Comparison of ENCODE assay signal across 1 cellular context in genomic region chr12:46383654-46384450, GRCh38.
A peak's percentile ranks its signal among the peaks of the same experiment; 100 is the strongest.
TF ChIP-seq lines count a peak whose summit lies in the region.

No MANE protein-coding gene starts in this region.

TF ChIP-seq in K562, 482 proteins besides CTCF, POLR2A, EP300 and RAD21 (continued from another document and continues in another):
- no peak for TF ChIP-seq ZNF655 (CRISPR knock-in tag; IDR thresholded peaks at IDR 0.05)
- TF ChIP-seq BRF2 (IDR thresholded peaks at IDR 0.05; ENCODE audit: borderline replicate concordance, insufficient read depth, insufficient read length) = no peak
- no peak; the same call in 1 of the 2 replicates for TF ChIP-seq SP1 (CRISPR knock-in tag; IDR thresholded peaks at IDR 0.05)
- TF ChIP-seq, protein P1, sequence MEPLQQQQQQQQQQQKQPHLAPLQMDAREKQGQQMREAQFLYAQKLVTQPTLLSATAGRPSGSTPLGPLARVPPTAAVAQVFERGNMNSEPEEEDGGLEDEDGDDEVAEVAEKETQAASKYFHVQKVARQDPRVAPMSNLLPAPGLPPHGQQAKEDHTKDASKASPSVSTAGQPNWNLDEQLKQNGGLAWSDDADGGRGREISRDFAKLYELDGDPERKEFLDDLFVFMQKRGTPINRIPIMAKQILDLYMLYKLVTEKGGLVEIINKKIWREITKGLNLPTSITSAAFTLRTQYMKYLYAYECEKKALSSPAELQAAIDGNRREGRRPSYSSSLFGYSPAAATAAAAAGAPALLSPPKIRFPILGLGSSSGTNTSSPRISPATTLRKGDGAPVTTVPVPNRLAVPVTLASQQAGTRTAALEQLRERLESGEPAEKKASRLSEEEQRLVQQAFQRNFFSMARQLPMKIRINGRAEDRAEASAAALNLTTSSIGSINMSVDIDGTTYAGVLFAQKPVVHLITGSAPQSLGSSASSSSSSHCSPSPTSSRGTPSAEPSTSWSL (CRISPR knock-in tag; IDR thresholded peaks at IDR 0.05; ENCODE audit: borderline replicate concordance) = no peak
- TF ChIP-seq OTX1 (CRISPR knock-in tag; IDR thresholded peaks at IDR 0.05) = no peak
- TF ChIP-seq HOXB6 (CRISPR knock-in tag; IDR thresholded peaks at IDR 0.05; ENCODE audit: borderline replicate concordance) = no peak
- no peak for TF ChIP-seq CTBP1 (IDR thresholded peaks at IDR 0.05; ENCODE audit: borderline replicate concordance)
- TF ChIP-seq XRCC4 (IDR thresholded peaks at IDR 0.05; ENCODE audit: extremely low read depth, insufficient read depth, insufficient read length) = no peak
- TF ChIP-seq ZFX (CRISPR knock-in tag; IDR thresholded peaks at IDR 0.05) = peak; percentile 68
- no peak for TF ChIP-seq THRAP3 (IDR thresholded peaks at IDR 0.05; ENCODE audit: borderline replicate concordance)
- TF ChIP-seq ZNF3 (CRISPR knock-in tag; IDR thresholded peaks at IDR 0.05) = no peak
- TF ChIP-seq, protein P2, sequence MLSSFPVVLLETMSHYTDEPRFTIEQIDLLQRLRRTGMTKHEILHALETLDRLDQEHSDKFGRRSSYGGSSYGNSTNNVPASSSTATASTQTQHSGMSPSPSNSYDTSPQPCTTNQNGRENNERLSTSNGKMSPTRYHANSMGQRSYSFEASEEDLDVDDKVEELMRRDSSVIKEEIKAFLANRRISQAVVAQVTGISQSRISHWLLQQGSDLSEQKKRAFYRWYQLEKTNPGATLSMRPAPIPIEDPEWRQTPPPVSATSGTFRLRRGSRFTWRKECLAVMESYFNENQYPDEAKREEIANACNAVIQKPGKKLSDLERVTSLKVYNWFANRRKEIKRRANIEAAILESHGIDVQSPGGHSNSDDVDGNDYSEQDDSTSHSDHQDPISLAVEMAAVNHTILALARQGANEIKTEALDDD (IDR thresholded peaks at IDR 0.05) = no peak
- TF ChIP-seq BRF1 (IDR thresholded peaks at IDR 0.05; ENCODE audit: borderline replicate concordance, extremely low read depth, insufficient read length) = no peak
- TF ChIP-seq NFIX (CRISPR knock-in tag; IDR thresholded peaks at IDR 0.05; ENCODE audit: low read depth) = no peak
- TF ChIP-seq PTTG1 (tag; IDR thresholded peaks at IDR 0.05; ENCODE audit: low read depth) = no peak
- peak; percentile 52 for TF ChIP-seq MTA3 (IDR thresholded peaks at IDR 0.05; ENCODE audit: borderline replicate concordance)
- no peak for TF ChIP-seq CREB3 (tag; conservative IDR thresholded peaks at IDR 0.05; ENCODE audit: low read depth)
- peak; percentile 13 for TF ChIP-seq MEIS2 (IDR thresholded peaks at IDR 0.05; ENCODE audit: partially characterized antibody)
- TF ChIP-seq SP2 (IDR thresholded peaks at IDR 0.05; ENCODE audit: extremely low read depth, low read depth, low read length, poor library complexity, severe bottlenecking) = no peak
- TF ChIP-seq PML (IDR thresholded peaks at IDR 0.05; ENCODE audit: low read length) = no peak; the same call in 1 of the 2 replicates
- TF ChIP-seq GABPB2 (CRISPR knock-in tag; conservative IDR thresholded peaks at IDR 0.05) = no peak
- TF ChIP-seq ZNF830 (CRISPR knock-in tag; IDR thresholded peaks at IDR 0.05) = no peak
- TF ChIP-seq HDAC3 (IDR thresholded peaks at IDR 0.05; ENCODE audit: borderline replicate concordance, partially characterized antibody) = no peak
- no peak for TF ChIP-seq MAFK (IDR thresholded peaks at IDR 0.05; ENCODE audit: low read length)
- TF ChIP-seq STAT5A (IDR thresholded peaks at IDR 0.05; ENCODE audit: borderline replicate concordance, low read length) = no peak
- no peak for TF ChIP-seq TFAM (CRISPR knock-in tag; conservative IDR thresholded peaks at IDR 0.05)
- TF ChIP-seq, protein P3, sequence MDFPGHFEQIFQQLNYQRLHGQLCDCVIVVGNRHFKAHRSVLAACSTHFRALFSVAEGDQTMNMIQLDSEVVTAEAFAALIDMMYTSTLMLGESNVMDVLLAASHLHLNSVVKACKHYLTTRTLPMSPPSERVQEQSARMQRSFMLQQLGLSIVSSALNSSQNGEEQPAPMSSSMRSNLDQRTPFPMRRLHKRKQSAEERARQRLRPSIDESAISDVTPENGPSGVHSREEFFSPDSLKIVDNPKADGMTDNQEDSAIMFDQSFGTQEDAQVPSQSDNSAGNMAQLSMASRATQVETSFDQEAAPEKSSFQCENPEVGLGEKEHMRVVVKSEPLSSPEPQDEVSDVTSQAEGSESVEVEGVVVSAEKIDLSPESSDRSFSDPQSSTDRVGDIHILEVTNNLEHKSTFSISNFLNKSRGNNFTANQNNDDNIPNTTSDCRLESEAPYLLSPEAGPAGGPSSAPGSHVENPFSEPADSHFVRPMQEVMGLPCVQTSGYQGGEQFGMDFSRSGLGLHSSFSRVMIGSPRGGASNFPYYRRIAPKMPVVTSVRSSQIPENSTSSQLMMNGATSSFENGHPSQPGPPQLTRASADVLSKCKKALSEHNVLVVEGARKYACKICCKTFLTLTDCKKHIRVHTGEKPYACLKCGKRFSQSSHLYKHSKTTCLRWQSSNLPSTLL (IDR thresholded peaks at IDR 0.05) = no peak
- TF ChIP-seq PHF20 (IDR thresholded peaks at IDR 0.05; ENCODE audit: partially characterized antibody) = no peak
- no peak for TF ChIP-seq MYNN (IDR thresholded peaks at IDR 0.05)
- no peak for TF ChIP-seq MYNN (CRISPR knock-in tag; IDR thresholded peaks at IDR 0.05)
- peak in 1 of 2 experiments; percentile 57; a peak in 1 of 4 replicates for TF ChIP-seq HDAC1 (IDR thresholded peaks at IDR 0.05)
- TF ChIP-seq E2F6 (IDR thresholded peaks at IDR 0.05; ENCODE audit: borderline replicate concordance in 1 of 2, extremely low read depth in 1 of 2, insufficient read depth in 1 of 2, insufficient read length in 1 of 2, low read depth in 1 of 2, low read length in 1 of 2, poor library complexity in 1 of 2, severe bottlenecking in 1 of 2) = peak in 1 of 2 experiments; percentile 5
- no peak for TF ChIP-seq RFX1 (IDR thresholded peaks at IDR 0.05)
- TF ChIP-seq HDAC6 (IDR thresholded peaks at IDR 0.05; ENCODE audit: low read depth, low read length) = no peak
- no peak for TF ChIP-seq NCOA6 (IDR thresholded peaks at IDR 0.05)
- no peak for TF ChIP-seq SNAPC5 (CRISPR knock-in tag; IDR thresholded peaks at IDR 0.05)
- TF ChIP-seq HSF4 (CRISPR knock-in tag; IDR thresholded peaks at IDR 0.05; ENCODE audit: borderline replicate concordance) = no peak
- no peak for TF ChIP-seq KHSRP (IDR thresholded peaks at IDR 0.05)
- no peak for TF ChIP-seq PCBP2 (IDR thresholded peaks at IDR 0.05; ENCODE audit: low read depth, low read length, poor library complexity, severe bottlenecking)
- no peak for TF ChIP-seq TEAD2 (tag; IDR thresholded peaks at IDR 0.05)
- TF ChIP-seq HNRNPLL (IDR thresholded peaks at IDR 0.05; ENCODE audit: low read depth, low read length, poor library complexity, severe bottlenecking) = no peak
- TF ChIP-seq ZBTB1 (CRISPR knock-in tag; IDR thresholded peaks at IDR 0.05; ENCODE audit: borderline replicate concordance, low read depth) = 0 out of 2 replicates have a peak, but pooled peaks have one; percentile 39
- TF ChIP-seq NUFIP1 (IDR thresholded peaks at IDR 0.05; ENCODE audit: partially characterized antibody) = no peak
- peak; percentile 72; the same call in 1 of the 2 replicates for TF ChIP-seq EGR1 (conservative IDR thresholded peaks at IDR 0.05)
- TF ChIP-seq NFXL1 (CRISPR knock-in tag; IDR thresholded peaks at IDR 0.05) = no peak
- TF ChIP-seq ARHGAP35 (IDR thresholded peaks at IDR 0.05; ENCODE audit: partially characterized antibody) = no peak
- no peak for TF ChIP-seq YBX1 (IDR thresholded peaks at IDR 0.05)
- TF ChIP-seq, protein P4, sequence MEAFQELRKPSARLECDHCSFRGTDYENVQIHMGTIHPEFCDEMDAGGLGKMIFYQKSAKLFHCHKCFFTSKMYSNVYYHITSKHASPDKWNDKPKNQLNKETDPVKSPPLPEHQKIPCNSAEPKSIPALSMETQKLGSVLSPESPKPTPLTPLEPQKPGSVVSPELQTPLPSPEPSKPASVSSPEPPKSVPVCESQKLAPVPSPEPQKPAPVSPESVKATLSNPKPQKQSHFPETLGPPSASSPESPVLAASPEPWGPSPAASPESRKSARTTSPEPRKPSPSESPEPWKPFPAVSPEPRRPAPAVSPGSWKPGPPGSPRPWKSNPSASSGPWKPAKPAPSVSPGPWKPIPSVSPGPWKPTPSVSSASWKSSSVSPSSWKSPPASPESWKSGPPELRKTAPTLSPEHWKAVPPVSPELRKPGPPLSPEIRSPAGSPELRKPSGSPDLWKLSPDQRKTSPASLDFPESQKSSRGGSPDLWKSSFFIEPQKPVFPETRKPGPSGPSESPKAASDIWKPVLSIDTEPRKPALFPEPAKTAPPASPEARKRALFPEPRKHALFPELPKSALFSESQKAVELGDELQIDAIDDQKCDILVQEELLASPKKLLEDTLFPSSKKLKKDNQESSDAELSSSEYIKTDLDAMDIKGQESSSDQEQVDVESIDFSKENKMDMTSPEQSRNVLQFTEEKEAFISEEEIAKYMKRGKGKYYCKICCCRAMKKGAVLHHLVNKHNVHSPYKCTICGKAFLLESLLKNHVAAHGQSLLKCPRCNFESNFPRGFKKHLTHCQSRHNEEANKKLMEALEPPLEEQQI (IDR thresholded peaks at IDR 0.05) = no peak
- no peak for TF ChIP-seq ZHX1 (conservative IDR thresholded peaks at IDR 0.05; ENCODE audit: low read length)
- TF ChIP-seq POLR3G (IDR thresholded peaks at IDR 0.05; ENCODE audit: extremely low read depth, insufficient read length, insufficient replicate concordance) = no peak
- peak; percentile 90 for TF ChIP-seq ZBTB2 (IDR thresholded peaks at IDR 0.05)
- TF ChIP-seq MAFF (IDR thresholded peaks at IDR 0.05; ENCODE audit: low read length) = no peak
- TF ChIP-seq, protein P5, sequence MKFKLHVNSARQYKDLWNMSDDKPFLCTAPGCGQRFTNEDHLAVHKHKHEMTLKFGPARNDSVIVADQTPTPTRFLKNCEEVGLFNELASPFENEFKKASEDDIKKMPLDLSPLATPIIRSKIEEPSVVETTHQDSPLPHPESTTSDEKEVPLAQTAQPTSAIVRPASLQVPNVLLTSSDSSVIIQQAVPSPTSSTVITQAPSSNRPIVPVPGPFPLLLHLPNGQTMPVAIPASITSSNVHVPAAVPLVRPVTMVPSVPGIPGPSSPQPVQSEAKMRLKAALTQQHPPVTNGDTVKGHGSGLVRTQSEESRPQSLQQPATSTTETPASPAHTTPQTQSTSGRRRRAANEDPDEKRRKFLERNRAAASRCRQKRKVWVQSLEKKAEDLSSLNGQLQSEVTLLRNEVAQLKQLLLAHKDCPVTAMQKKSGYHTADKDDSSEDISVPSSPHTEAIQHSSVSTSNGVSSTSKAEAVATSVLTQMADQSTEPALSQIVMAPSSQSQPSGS (CRISPR knock-in tag; IDR thresholded peaks at IDR 0.05) = no peak
